8 cellular contexts compared by ENCODE assay signal in genomic region chr19:7242601-7243258, GRCh38. TPM values are rescaled to one million over a fixed set of nuclear protein-coding genes. Genes with fewer than 3 reads are reported as not detected.
DNase-seq lines count a peak whose midpoint lies in the region; ATAC-seq and TF ChIP-seq lines count a peak whose summit lies in the region.

No MANE protein-coding gene starts in this region.

- no peak overlapping the region for H3K9ac ChIP-seq in colonic mucosa (ENCODE audit: low read depth in 2 of 2, low read length in 2 of 2)

- H3K27ac ChIP-seq in colonic mucosa = no peak overlapping the region

- intact Hi-C loops in colonic mucosa (cut with DNase I) (no loop called here), head of caudate nucleus (cut with DNase I) (no loop called here)

- peak; percentile 55 for ATAC-seq in HG02798 (IDR thresholded peaks at IDR 0.05; ENCODE audit: poor library complexity, unreplicated experiment)

- H3K4me3 ChIP-seq in astrocyte of the spinal cord (ENCODE audit: low read depth, low read length) (no peak overlapping the region), colonic mucosa (no peak overlapping the region), H7 (ENCODE audit: insufficient read depth, low read depth, low read length) (no peak overlapping the region)

- H3K36me3 ChIP-seq in colonic mucosa = no peaks in the 10 kb centered on the region
- H3K36me3 ChIP-seq in H7 (replicated peaks; ENCODE audit: control insufficient read depth, insufficient read depth, low read length) = no peaks in the 10 kb centered on the region

- H3K9me3 ChIP-seq in colonic mucosa = no peaks in the 10 kb centered on the region

- no peak for TF ChIP-seq CTCF in astrocyte of the spinal cord (IDR thresholded peaks at IDR 0.05; ENCODE audit: low read depth, low read length)
- TF ChIP-seq CTCF in colonic mucosa (IDR thresholded peaks at IDR 0.05) = no peak

- DNase-seq in AG20443 (ENCODE audit: low spot score) (peak; percentile 91), astrocyte of the spinal cord (ENCODE audit: low read depth, low spot score) (peak; percentile 74), medulla oblongata (ENCODE audit: extremely low spot score) (peak; percentile 38), colonic mucosa (no peak), H7 (no peak), head of caudate nucleus (no peak)
- no peak for DNase-seq in activated naive CD4-positive, alpha-beta T cell (lab: John Stamatoyannopoulos, UW)

- H3K27me3 ChIP-seq in colonic mucosa (no peaks in the 10 kb centered on the region), H7 (ENCODE audit: control insufficient read depth, insufficient read depth, low read length) (no peaks in the 10 kb centered on the region)

- in situ Hi-C loops in astrocyte of the spinal cord (cut with HindIII; ENCODE audit: low sequenced_read_pairs) = no loop called here

- no peaks in the 10 kb centered on the region for H3K4me1 ChIP-seq in colonic mucosa

RNA-seq across cellular contexts. Expression of gene INSR, which starts 51.5 kb away (rescaled TPM):
- total RNA-seq in colonic mucosa = 10 to 100 TPM; 58.7 to 62.2 TPM
- 10.0 and 13.6 TPM in 2 replicates for total RNA-seq in H7 (2014; rRNA removed; shearing (Covaris generic))

Comparison
In these comparisons a context has a peak if more than half of its experiments do, and no peak if none do; other contexts are left out.
1. DNase-seq: peak in AG20443 (single experiment), astrocyte of the spinal cord (single experiment) and medulla oblongata (single experiment); none in colonic mucosa (single experiment), H7 (single experiment), activated naive CD4-positive, alpha-beta T cell (0 of 4) and head of caudate nucleus (0 of 42).